In genomic region chr2:128302011-128302743, GRCh38 we compare ENCODE assay signal across 16 cellular contexts. TPM values are rescaled to one million over a fixed set of nuclear protein-coding genes. Genes with fewer than 3 reads are reported as not detected.
DNase-seq lines count a peak whose midpoint lies in the region; ATAC-seq and TF ChIP-seq lines count a peak whose summit lies in the region.
"Had no signal": no experiment of that assay in that cellular context is flagged by ENCODE, and none has a peak within 500 bp of the region (broad histone marks: within the 10 kb centered on the region; RNA-seq: fewer than 3 reads in every experiment).

No MANE protein-coding gene starts in this region.

- H3K4me1 ChIP-seq in left ventricle myocardium inferior (peaks cover 48% of the 10 kb centered on the region), neural progenitor cell (peaks cover 25% of the 10 kb centered on the region), aorta (ENCODE audit: control insufficient read depth in 1 of 2, insufficient read depth in 2 of 2, low read length in 2 of 2) (no peaks in the 10 kb centered on the region)

- H3K36me3 ChIP-seq in left ventricle myocardium inferior (no peaks in the 10 kb centered on the region), neural progenitor cell (no peaks in the 10 kb centered on the region), aorta (ENCODE audit: control insufficient read depth in 1 of 2, insufficient read depth in 2 of 2, low read length in 1 of 2) (no peaks in the 10 kb centered on the region)
- H3K36me3 ChIP-seq: thyroid gland had no signal

- no peak overlapping the region for H2AFZ ChIP-seq in neural progenitor cell (replicated peaks)

- peaks cover 99% of the 10 kb centered on the region for H3K79me2 ChIP-seq in neural progenitor cell (ENCODE audit: low read depth)

- peaks cover 9% of the 10 kb centered on the region for H3K36me3 Mint-ChIP-seq in neural progenitor cell

- H3K27ac ChIP-seq in left ventricle myocardium inferior (replicated peaks) (no peak overlapping the region), coronary artery (peak overlapping the region; percentile 56 to 89), neural progenitor cell (no peak overlapping the region), aorta (ENCODE audit: low read depth in 1 of 2, low read length in 2 of 2) (peak overlapping the region in 1 of 2 donors; percentile 33)
- H3K27ac ChIP-seq: thyroid gland had no signal

- H3K9me3 ChIP-seq in left ventricle myocardium inferior (replicated peaks), result no peaks in the 10 kb centered on the region
- H3K9me3 ChIP-seq in neural progenitor cell (ENCODE audit: low read depth), result no peaks in the 10 kb centered on the region
- no peaks in the 10 kb centered on the region for H3K9me3 ChIP-seq in aorta (ENCODE audit: control insufficient read depth, low read length)
- H3K9me3 ChIP-seq: thyroid gland had no signal

- H3K9ac ChIP-seq in neural progenitor cell, result no peak overlapping the region

- 95 to 96% methylated on average over 8 of the region's 8 CpGs for WGBS in aorta, 2 donors

- no peak for ATAC-seq in Right ventricle myocardium superior (ENCODE audit: poor library complexity)
- ATAC-seq in aorta (ENCODE audit: low FRiP score), result peak; percentile 2
- no peak for ATAC-seq in HG03139 (IDR thresholded peaks at IDR 0.05; ENCODE audit: unreplicated experiment)

- H3K4me1 Mint-ChIP-seq in neural progenitor cell, result peaks cover 47% of the 10 kb centered on the region

- H3K27me3 ChIP-seq in left ventricle myocardium inferior (ENCODE audit: low read depth) (no peaks in the 10 kb centered on the region), neural progenitor cell (no peaks in the 10 kb centered on the region), aorta (ENCODE audit: control insufficient read depth in 1 of 2, insufficient read depth in 2 of 2, low read length in 1 of 2) (no peaks in the 10 kb centered on the region)
- H3K27me3 ChIP-seq: thyroid gland had no signal

- H3K27ac Mint-ChIP-seq in neural progenitor cell, result peak overlapping the region; percentile 33

- DNase-seq in Right ventricle myocardium superior, result peak; percentile 45
- DNase-seq in left ventricle myocardium inferior, result no peak
- no peak for DNase-seq in coronary artery (ENCODE audit: low spot score)
- no peak for DNase-seq in neural progenitor cell (ENCODE audit: low spot score)
- no peak for DNase-seq in aorta
- no peak for DNase-seq in DMS153 (lab: John Stamatoyannopoulos, UW)
- no peak for DNase-seq in globus pallidus (ENCODE audit: low spot score)
- DNase-seq: activated CD8-positive, alpha-beta memory T cell treated with anti-CD3 and anti-CD28 coated beads for 24 hours; activated naive CD4-positive, alpha-beta T cell treated with Interleukin-2 at 50 U/mL for 16 hours; cerebellar nuclear complex; DND-41; NCI-H1092; NCI-H446 treated with DMSO at 0.1 percent for 48 hours; small intestine; thyroid gland had no signal

- peaks cover 6% of the 10 kb centered on the region for H3K27me3 Mint-ChIP-seq in neural progenitor cell (ENCODE audit: insufficient read depth, low read depth)

- intact Hi-C loops in Right ventricle myocardium superior (cut with DNase I) (loop anchor here (10.0 kb wide), 1 partner anchor 127 kb away; no protein-coding TSS in a partner anchor), left ventricle myocardium inferior (cut with micrococcal nuclease) (no loop called here), aorta (cut with DNase I) (no loop called here)

- no peaks in the 10 kb centered on the region for H3F3A ChIP-seq in neural progenitor cell (ENCODE audit: low read depth)

- H3K4me3 Mint-ChIP-seq in neural progenitor cell, result no peak overlapping the region

- no peak overlapping the region for H3K4me3 ChIP-seq in left ventricle myocardium inferior
- peak overlapping the region; percentile 47 for H3K4me3 ChIP-seq in coronary artery
- H3K4me3 ChIP-seq in neural progenitor cell, result no peak overlapping the region
- no peak overlapping the region for H3K4me3 ChIP-seq in aorta (ENCODE audit: low read length in 2 of 2)
- H3K4me3 ChIP-seq: thyroid gland had no signal

- peaks cover 100% of the 10 kb centered on the region for H4K20me1 ChIP-seq in neural progenitor cell (ENCODE audit: low read depth)

- TF ChIP-seq CTCF in left ventricle myocardium inferior (IDR thresholded peaks at IDR 0.05; ENCODE audit: borderline replicate concordance) (no peak), coronary artery (IDR thresholded peaks at IDR 0.05) (no peak), neural progenitor cell (IDR thresholded peaks at IDR 0.05) (no peak)

- peaks cover 6% of the 10 kb centered on the region for H3K9me3 Mint-ChIP-seq in neural progenitor cell

- H3K4me2 ChIP-seq in neural progenitor cell, result no peak overlapping the region

RNA-seq across cellular contexts. Expression of gene HS6ST1, which starts 16.5 kb away (rescaled TPM):
- total RNA-seq in Right ventricle myocardium superior (35.1 TPM), left ventricle myocardium inferior (26.7 TPM), neural progenitor cell (ENCODE audit: low replicate concordance) (31.1 and 71.0 TPM in 2 replicates), aorta (10 to 100 TPM; 14.7 to 17.4 TPM)
- polyA plus RNA-seq in aorta, result 1 to 10 TPM; 3.0 to 3.1 TPM

Comparison
In these comparisons a context has a peak if more than half of its experiments do, and no peak if none do; other contexts are left out.
1. H3K27ac ChIP-seq: peak in coronary artery (2 of 2); none in left ventricle myocardium inferior (single experiment) and neural progenitor cell (single experiment).